Comparison of ENCODE assay signal across 1 cellular context in genomic region chr6:24323632-24324337, GRCh38.
TF ChIP-seq lines count a peak whose summit lies in the region.

No MANE protein-coding gene starts in this region.

TF ChIP-seq in GM23338, 12 proteins besides CTCF, POLR2A, EP300 and RAD21 (continued from another document):
- TF ChIP-seq, protein P1, sequence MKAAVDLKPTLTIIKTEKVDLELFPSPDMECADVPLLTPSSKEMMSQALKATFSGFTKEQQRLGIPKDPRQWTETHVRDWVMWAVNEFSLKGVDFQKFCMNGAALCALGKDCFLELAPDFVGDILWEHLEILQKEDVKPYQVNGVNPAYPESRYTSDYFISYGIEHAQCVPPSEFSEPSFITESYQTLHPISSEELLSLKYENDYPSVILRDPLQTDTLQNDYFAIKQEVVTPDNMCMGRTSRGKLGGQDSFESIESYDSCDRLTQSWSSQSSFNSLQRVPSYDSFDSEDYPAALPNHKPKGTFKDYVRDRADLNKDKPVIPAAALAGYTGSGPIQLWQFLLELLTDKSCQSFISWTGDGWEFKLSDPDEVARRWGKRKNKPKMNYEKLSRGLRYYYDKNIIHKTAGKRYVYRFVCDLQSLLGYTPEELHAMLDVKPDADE (IDR thresholded peaks at IDR 0.05) = no peak
- no peak for TF ChIP-seq JUNB (IDR thresholded peaks at IDR 0.05; ENCODE audit: unreplicated experiment)
- no peak for TF ChIP-seq REST (IDR thresholded peaks at IDR 0.05; ENCODE audit: unreplicated experiment)
TF ChIP-seq in GM23338: peak in this region for 0.
